1 cellular context compared by ENCODE assay signal in the genomic region with DNA sequence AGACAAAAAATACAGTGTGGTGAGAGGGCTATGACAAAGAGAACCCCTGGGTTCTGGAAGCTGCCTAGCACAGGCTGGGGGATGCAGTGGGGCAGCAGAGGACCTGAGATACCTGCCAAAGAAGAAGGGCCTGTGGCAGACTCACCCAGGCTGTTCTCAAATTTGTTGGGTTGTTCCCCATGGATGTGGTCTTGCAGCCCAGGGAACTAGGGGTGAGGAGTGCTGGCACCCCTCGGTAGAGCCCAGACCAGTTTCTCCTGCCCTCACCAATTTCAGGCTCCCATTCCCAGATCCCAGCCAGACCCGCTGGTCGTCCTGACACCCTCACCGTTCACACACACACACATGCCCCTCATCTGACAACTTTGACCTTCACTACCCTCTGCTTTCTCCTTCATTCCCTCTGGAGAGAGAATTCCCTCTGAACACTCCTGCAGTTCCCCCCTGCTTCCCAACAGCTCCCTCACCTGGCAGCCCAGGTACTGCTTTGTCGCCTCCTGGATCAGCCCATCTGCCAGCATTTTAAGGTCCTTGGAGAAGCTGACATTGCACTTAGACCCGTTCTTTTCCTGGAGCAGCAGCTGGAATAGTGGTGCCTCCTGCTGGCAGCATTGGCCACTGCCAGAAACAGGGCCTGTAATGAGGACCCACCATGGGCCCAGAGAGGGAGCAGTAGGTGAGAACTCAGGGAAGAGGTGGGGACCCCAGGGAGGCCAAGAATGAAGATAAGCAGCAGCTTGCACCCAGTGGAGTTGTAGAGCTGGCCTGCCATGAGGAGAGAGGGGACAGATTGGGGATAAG.
TF ChIP-seq lines count a peak whose summit lies in the region.

No MANE protein-coding gene starts in this region.

TF ChIP-seq in HepG2, 621 proteins besides CTCF, POLR2A, EP300 and RAD21 (continued from another document and continues in another):
- TF ChIP-seq, protein P1, sequence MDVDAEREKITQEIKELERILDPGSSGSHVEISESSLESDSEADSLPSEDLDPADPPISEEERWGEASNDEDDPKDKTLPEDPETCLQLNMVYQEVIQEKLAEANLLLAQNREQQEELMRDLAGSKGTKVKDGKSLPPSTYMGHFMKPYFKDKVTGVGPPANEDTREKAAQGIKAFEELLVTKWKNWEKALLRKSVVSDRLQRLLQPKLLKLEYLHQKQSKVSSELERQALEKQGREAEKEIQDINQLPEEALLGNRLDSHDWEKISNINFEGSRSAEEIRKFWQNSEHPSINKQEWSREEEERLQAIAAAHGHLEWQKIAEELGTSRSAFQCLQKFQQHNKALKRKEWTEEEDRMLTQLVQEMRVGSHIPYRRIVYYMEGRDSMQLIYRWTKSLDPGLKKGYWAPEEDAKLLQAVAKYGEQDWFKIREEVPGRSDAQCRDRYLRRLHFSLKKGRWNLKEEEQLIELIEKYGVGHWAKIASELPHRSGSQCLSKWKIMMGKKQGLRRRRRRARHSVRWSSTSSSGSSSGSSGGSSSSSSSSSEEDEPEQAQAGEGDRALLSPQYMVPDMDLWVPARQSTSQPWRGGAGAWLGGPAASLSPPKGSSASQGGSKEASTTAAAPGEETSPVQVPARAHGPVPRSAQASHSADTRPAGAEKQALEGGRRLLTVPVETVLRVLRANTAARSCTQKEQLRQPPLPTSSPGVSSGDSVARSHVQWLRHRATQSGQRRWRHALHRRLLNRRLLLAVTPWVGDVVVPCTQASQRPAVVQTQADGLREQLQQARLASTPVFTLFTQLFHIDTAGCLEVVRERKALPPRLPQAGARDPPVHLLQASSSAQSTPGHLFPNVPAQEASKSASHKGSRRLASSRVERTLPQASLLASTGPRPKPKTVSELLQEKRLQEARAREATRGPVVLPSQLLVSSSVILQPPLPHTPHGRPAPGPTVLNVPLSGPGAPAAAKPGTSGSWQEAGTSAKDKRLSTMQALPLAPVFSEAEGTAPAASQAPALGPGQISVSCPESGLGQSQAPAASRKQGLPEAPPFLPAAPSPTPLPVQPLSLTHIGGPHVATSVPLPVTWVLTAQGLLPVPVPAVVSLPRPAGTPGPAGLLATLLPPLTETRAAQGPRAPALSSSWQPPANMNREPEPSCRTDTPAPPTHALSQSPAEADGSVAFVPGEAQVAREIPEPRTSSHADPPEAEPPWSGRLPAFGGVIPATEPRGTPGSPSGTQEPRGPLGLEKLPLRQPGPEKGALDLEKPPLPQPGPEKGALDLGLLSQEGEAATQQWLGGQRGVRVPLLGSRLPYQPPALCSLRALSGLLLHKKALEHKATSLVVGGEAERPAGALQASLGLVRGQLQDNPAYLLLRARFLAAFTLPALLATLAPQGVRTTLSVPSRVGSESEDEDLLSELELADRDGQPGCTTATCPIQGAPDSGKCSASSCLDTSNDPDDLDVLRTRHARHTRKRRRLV (CRISPR knock-in tag; IDR thresholded peaks at IDR 0.05): no peak
- TF ChIP-seq ZNF776 (CRISPR knock-in tag; IDR thresholded peaks at IDR 0.05): no peak
- TF ChIP-seq KDM4B (CRISPR knock-in tag; IDR thresholded peaks at IDR 0.05): no peak; the same call in 1 of the 2 replicates
- 0 out of 2 replicates have a peak, but pooled peaks have one; percentile 36 for TF ChIP-seq KMT2B (CRISPR knock-in tag; IDR thresholded peaks at IDR 0.05)
- TF ChIP-seq KLF12 (CRISPR knock-in tag; IDR thresholded peaks at IDR 0.05; ENCODE audit: borderline replicate concordance): no peak
- TF ChIP-seq CEBPG (CRISPR knock-in tag; IDR thresholded peaks at IDR 0.05): 0 out of 2 replicates have a peak, but pooled peaks have one; percentile 6
- no peak for TF ChIP-seq NBN (conservative IDR thresholded peaks at IDR 0.05)
- no peak for TF ChIP-seq NKX3-1 (CRISPR knock-in tag; IDR thresholded peaks at IDR 0.05)
- TF ChIP-seq, protein P2, sequence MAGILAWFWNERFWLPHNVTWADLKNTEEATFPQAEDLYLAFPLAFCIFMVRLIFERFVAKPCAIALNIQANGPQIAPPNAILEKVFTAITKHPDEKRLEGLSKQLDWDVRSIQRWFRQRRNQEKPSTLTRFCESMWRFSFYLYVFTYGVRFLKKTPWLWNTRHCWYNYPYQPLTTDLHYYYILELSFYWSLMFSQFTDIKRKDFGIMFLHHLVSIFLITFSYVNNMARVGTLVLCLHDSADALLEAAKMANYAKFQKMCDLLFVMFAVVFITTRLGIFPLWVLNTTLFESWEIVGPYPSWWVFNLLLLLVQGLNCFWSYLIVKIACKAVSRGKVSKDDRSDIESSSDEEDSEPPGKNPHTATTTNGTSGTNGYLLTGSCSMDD (CRISPR knock-in tag; IDR thresholded peaks at IDR 0.05): no peak
- no peak for TF ChIP-seq ZNF709 (CRISPR knock-in tag; IDR thresholded peaks at IDR 0.05)
- no peak for TF ChIP-seq TOPORS (CRISPR knock-in tag; IDR thresholded peaks at IDR 0.05)
- TF ChIP-seq, protein P3, sequence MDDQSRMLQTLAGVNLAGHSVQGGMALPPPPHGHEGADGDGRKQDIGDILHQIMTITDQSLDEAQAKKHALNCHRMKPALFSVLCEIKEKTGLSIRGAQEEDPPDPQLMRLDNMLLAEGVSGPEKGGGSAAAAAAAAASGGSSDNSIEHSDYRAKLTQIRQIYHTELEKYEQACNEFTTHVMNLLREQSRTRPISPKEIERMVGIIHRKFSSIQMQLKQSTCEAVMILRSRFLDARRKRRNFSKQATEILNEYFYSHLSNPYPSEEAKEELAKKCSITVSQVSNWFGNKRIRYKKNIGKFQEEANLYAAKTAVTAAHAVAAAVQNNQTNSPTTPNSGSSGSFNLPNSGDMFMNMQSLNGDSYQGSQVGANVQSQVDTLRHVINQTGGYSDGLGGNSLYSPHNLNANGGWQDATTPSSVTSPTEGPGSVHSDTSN (CRISPR knock-in tag; IDR thresholded peaks at IDR 0.05; ENCODE audit: borderline replicate concordance): no peak
- no peak for TF ChIP-seq ZNF329 (CRISPR knock-in tag; IDR thresholded peaks at IDR 0.05; ENCODE audit: low read depth)
- no peak for TF ChIP-seq SETDB1 (CRISPR knock-in tag; IDR thresholded peaks at IDR 0.05; ENCODE audit: borderline replicate concordance)
- TF ChIP-seq NFYC (CRISPR knock-in tag; IDR thresholded peaks at IDR 0.05): no peak
- TF ChIP-seq ZNF253 (CRISPR knock-in tag; IDR thresholded peaks at IDR 0.05; ENCODE audit: borderline replicate concordance): no peak
- TF ChIP-seq, protein P4, sequence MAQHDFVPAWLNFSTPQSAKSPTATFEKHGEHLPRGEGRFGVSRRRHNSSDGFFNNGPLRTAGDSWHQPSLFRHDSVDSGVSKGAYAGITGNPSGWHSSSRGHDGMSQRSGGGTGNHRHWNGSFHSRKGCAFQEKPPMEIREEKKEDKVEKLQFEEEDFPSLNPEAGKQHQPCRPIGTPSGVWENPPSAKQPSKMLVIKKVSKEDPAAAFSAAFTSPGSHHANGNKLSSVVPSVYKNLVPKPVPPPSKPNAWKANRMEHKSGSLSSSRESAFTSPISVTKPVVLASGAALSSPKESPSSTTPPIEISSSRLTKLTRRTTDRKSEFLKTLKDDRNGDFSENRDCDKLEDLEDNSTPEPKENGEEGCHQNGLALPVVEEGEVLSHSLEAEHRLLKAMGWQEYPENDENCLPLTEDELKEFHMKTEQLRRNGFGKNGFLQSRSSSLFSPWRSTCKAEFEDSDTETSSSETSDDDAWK (CRISPR knock-in tag; IDR thresholded peaks at IDR 0.05): no peak
- no peak for TF ChIP-seq BCL6 (CRISPR knock-in tag; IDR thresholded peaks at IDR 0.05)
- TF ChIP-seq, protein P5, sequence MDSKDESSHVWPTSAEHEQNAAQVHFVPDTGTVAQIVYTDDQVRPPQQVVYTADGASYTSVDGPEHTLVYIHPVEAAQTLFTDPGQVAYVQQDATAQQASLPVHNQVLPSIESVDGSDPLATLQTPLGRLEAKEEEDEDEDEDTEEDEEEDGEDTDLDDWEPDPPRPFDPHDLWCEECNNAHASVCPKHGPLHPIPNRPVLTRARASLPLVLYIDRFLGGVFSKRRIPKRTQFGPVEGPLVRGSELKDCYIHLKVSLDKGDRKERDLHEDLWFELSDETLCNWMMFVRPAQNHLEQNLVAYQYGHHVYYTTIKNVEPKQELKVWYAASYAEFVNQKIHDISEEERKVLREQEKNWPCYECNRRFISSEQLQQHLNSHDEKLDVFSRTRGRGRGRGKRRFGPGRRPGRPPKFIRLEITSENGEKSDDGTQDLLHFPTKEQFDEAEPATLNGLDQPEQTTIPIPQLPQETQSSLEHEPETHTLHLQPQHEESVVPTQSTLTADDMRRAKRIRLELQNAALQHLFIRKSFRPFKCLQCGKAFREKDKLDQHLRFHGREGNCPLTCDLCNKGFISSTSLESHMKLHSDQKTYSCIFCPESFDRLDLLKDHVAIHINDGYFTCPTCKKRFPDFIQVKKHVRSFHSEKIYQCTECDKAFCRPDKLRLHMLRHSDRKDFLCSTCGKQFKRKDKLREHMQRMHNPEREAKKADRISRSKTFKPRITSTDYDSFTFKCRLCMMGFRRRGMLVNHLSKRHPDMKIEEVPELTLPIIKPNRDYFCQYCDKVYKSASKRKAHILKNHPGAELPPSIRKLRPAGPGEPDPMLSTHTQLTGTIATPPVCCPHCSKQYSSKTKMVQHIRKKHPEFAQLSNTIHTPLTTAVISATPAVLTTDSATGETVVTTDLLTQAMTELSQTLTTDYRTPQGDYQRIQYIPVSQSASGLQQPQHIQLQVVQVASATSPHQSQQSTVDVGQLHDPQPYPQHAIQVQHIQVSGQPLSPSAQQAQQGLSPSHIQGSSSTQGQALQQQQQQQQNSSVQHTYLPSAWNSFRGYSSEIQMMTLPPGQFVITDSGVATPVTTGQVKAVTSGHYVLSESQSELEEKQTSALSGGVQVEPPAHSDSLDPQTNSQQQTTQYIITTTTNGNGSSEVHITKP (CRISPR knock-in tag; IDR thresholded peaks at IDR 0.05; ENCODE audit: low read depth): peak; percentile 91
- TF ChIP-seq, protein P6, sequence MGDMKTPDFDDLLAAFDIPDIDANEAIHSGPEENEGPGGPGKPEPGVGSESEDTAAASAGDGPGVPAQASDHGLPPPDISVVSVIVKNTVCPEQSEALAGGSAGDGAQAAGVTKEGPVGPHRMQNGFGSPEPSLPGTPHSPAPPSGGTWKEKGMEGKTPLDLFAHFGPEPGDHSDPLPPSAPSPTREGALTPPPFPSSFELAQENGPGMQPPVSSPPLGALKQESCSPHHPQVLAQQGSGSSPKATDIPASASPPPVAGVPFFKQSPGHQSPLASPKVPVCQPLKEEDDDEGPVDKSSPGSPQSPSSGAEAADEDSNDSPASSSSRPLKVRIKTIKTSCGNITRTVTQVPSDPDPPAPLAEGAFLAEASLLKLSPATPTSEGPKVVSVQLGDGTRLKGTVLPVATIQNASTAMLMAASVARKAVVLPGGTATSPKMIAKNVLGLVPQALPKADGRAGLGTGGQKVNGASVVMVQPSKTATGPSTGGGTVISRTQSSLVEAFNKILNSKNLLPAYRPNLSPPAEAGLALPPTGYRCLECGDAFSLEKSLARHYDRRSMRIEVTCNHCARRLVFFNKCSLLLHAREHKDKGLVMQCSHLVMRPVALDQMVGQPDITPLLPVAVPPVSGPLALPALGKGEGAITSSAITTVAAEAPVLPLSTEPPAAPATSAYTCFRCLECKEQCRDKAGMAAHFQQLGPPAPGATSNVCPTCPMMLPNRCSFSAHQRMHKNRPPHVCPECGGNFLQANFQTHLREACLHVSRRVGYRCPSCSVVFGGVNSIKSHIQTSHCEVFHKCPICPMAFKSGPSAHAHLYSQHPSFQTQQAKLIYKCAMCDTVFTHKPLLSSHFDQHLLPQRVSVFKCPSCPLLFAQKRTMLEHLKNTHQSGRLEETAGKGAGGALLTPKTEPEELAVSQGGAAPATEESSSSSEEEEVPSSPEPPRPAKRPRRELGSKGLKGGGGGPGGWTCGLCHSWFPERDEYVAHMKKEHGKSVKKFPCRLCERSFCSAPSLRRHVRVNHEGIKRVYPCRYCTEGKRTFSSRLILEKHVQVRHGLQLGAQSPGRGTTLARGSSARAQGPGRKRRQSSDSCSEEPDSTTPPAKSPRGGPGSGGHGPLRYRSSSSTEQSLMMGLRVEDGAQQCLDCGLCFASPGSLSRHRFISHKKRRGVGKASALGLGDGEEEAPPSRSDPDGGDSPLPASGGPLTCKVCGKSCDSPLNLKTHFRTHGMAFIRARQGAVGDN (CRISPR knock-in tag; IDR thresholded peaks at IDR 0.05): peak; percentile 38
- TF ChIP-seq U2AF2 (IDR thresholded peaks at IDR 0.05; ENCODE audit: low read depth, low read length): no peak
- TF ChIP-seq XRCC5 (optimal IDR thresholded peaks at IDR 0.05; ENCODE audit: low read length): peak; percentile 96
- TF ChIP-seq, protein P7, sequence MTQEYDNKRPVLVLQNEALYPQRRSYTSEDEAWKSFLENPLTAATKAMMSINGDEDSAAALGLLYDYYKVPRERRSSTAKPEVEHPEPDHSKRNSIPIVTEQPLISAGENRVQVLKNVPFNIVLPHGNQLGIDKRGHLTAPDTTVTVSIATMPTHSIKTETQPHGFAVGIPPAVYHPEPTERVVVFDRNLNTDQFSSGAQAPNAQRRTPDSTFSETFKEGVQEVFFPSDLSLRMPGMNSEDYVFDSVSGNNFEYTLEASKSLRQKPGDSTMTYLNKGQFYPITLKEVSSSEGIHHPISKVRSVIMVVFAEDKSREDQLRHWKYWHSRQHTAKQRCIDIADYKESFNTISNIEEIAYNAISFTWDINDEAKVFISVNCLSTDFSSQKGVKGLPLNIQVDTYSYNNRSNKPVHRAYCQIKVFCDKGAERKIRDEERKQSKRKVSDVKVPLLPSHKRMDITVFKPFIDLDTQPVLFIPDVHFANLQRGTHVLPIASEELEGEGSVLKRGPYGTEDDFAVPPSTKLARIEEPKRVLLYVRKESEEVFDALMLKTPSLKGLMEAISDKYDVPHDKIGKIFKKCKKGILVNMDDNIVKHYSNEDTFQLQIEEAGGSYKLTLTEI (CRISPR knock-in tag; conservative IDR thresholded peaks at IDR 0.05): no peak
- TF ChIP-seq ZNF652 (CRISPR knock-in tag; IDR thresholded peaks at IDR 0.05; ENCODE audit: borderline replicate concordance, low read depth): 0 out of 2 replicates have a peak, but pooled peaks have one; percentile 14
- TF ChIP-seq SMC3 (IDR thresholded peaks at IDR 0.05; ENCODE audit: low read length): peak; percentile 86
- no peak for TF ChIP-seq ISL2 (CRISPR knock-in tag; IDR thresholded peaks at IDR 0.05)
- TF ChIP-seq, protein P8, sequence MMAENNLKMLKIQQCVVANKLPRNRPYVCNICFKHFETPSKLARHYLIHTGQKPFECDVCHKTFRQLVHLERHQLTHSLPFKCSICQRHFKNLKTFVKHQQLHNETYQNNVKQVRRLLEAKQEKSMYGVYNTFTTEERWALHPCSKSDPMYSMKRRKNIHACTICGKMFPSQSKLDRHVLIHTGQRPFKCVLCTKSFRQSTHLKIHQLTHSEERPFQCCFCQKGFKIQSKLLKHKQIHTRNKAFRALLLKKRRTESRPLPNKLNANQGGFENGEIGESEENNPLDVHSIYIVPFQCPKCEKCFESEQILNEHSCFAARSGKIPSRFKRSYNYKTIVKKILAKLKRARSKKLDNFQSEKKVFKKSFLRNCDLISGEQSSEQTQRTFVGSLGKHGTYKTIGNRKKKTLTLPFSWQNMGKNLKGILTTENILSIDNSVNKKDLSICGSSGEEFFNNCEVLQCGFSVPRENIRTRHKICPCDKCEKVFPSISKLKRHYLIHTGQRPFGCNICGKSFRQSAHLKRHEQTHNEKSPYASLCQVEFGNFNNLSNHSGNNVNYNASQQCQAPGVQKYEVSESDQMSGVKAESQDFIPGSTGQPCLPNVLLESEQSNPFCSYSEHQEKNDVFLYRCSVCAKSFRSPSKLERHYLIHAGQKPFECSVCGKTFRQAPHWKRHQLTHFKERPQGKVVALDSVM (CRISPR knock-in tag; IDR thresholded peaks at IDR 0.05): no peak
- TF ChIP-seq POLR2AphosphoS2 (IDR thresholded peaks at IDR 0.05; ENCODE audit: low read depth, low read length): no peak
- no peak for TF ChIP-seq RORA (CRISPR knock-in tag; IDR thresholded peaks at IDR 0.05)
- TF ChIP-seq KDM5B (CRISPR knock-in tag; IDR thresholded peaks at IDR 0.05; ENCODE audit: borderline replicate concordance): no peak
- TF ChIP-seq ZNF780A (CRISPR knock-in tag; IDR thresholded peaks at IDR 0.05): no peak
- no peak for TF ChIP-seq ZNF75D (CRISPR knock-in tag; IDR thresholded peaks at IDR 0.05; ENCODE audit: borderline replicate concordance)
